8 cellular contexts compared by ENCODE assay signal in genomic region chr1:155167166-155168104, GRCh38. TPM values are rescaled to one million over a fixed set of nuclear protein-coding genes. Genes with fewer than 3 reads are reported as not detected.
DNase-seq lines count a peak whose midpoint lies in the region; ATAC-seq, FAIRE-seq and TF ChIP-seq lines count a peak whose summit lies in the region.

No MANE protein-coding gene starts in this region.

- WGBS in mesodermal cell (ENCODE audit: insufficient coverage in 2 of 2), 2 experiments = 21% methylated on average over 19 of the region's 28 CpGs

- DNase-seq in activated CD8-positive, alpha-beta memory T cell treated with anti-CD3 and anti-CD28 coated beads, Interleukin-2, amount 50 U/mL, for 4 hours = peak; percentile 84
- peak; percentile 91 for DNase-seq in endothelial cell of umbilical vein (ENCODE audit: low read depth, low spot score)
- DNase-seq in stimulated activated CD8-positive, alpha-beta memory T cell treated with anti-CD3 and anti-CD28 coated beads, Interleukin-15, amount 100 ng/mL, for 48 hours (ENCODE audit: low read depth in 2 of 2) = peak; percentile 62 to 75

- peak overlapping the region; percentile 22 for H3K27ac ChIP-seq in OCI-LY3 (ENCODE audit: low read length)
- H3K27ac ChIP-seq in endothelial cell of umbilical vein (ENCODE audit: insufficient read depth, low read depth, low read length) = peak overlapping the region; percentile 45
- H3K27ac ChIP-seq in mesodermal cell (ENCODE audit: low read depth, low read length, severe bottlenecking) = no peak overlapping the region

- dilution Hi-C loops in endothelial cell of umbilical vein (cut with MboI; ENCODE audit: extremely low pct_ligation_motif_present, low sequenced_read_pairs) = no loop called here

- POLR2A ChIA-PET in endothelial cell of umbilical vein (lab: Charles Lee) = interaction anchor here (0.8 to 1.7 kb wide), 3 partner anchors 33 to 76 kb away, joined by 4 to 5 read pairs (median 4); no protein-coding TSS in a partner anchor

- H3K9me1 ChIP-seq in endothelial cell of umbilical vein (replicated peaks; ENCODE audit: control insufficient read depth, extremely low read depth, insufficient read depth, low read length) = no peaks in the 10 kb centered on the region

- peak; percentile 98 for FAIRE-seq in endothelial cell of umbilical vein (lab: Jason Lieb, UNC)

- H3K9ac ChIP-seq in ES-I3 (ENCODE audit: low read depth, low read length) (peak overlapping the region; percentile 51), OCI-LY3 (ENCODE audit: low read length) (peak overlapping the region; percentile 60), endothelial cell of umbilical vein (replicated peaks; ENCODE audit: extremely low read depth, insufficient read depth, low read length) (no peak overlapping the region)

- no peaks in the 10 kb centered on the region for H3K27me3 ChIP-seq in OCI-LY3 (ENCODE audit: low read depth, low read length)
- no peaks in the 10 kb centered on the region for H3K27me3 ChIP-seq in endothelial cell of umbilical vein (ENCODE audit: control insufficient read depth in 2 of 2, insufficient read depth in 2 of 2, low read length in 2 of 2)

- no peak for ATAC-seq in HG03280 (IDR thresholded peaks at IDR 0.05; ENCODE audit: unreplicated experiment)

- peak overlapping the region; percentile 77 for H3K4me3 ChIP-seq in OCI-LY3 (ENCODE audit: low read length)
- H3K4me3 ChIP-seq in endothelial cell of umbilical vein (replicated peaks in 1 of 3; ENCODE audit: insufficient read depth in 1 of 3, low read depth in 1 of 3, low read length in 3 of 3) = peak overlapping the region in 1 of 3 experiments; percentile 9
- H3K4me3 ChIP-seq in mesodermal cell (ENCODE audit: extremely low read depth, insufficient read depth, low read length, poor library complexity, severe bottlenecking) = peak overlapping the region; percentile 28

- H3K4me1 ChIP-seq in ES-I3 (ENCODE audit: insufficient read depth, low read length) = peaks cover 4% of the 10 kb centered on the region; the same call in 1 of the 2 replicates
- peaks cover 17% of the 10 kb centered on the region for H3K4me1 ChIP-seq in OCI-LY3 (ENCODE audit: low read length)
- peaks cover 22% of the 10 kb centered on the region for H3K4me1 ChIP-seq in endothelial cell of umbilical vein (ENCODE audit: control insufficient read depth, extremely low read depth, insufficient read depth, low read length)
- peaks cover 7% of the 10 kb centered on the region for H3K4me1 ChIP-seq in mesodermal cell (ENCODE audit: control insufficient read depth, insufficient read depth, low read length, poor library complexity, severe bottlenecking)

- intact Hi-C loops in endothelial cell of umbilical vein (cut with micrococcal nuclease) = loop anchor here (1.0 kb wide), 5 partner anchors 27 to 122 kb away; partner anchors contain the start of genes DPM3, EFNA1 and SLC50A1

- H3K9me3 ChIP-seq in ES-I3 (ENCODE audit: control insufficient read depth, insufficient read depth, low read length) (no peaks in the 10 kb centered on the region), OCI-LY3 (ENCODE audit: insufficient read depth, low read length) (no peaks in the 10 kb centered on the region), endothelial cell of umbilical vein (replicated peaks; ENCODE audit: control insufficient read depth, insufficient read depth, low read length) (no peaks in the 10 kb centered on the region), mesodermal cell (ENCODE audit: control insufficient read depth, low read length) (no peaks in the 10 kb centered on the region)

- H4K20me1 ChIP-seq in OCI-LY3 (ENCODE audit: insufficient read depth, low read length) (no peaks in the 10 kb centered on the region), endothelial cell of umbilical vein (replicated peaks; ENCODE audit: control insufficient read depth, extremely low read depth, insufficient read depth, low read length) (no peaks in the 10 kb centered on the region)

- CTCF ChIA-PET in endothelial cell of umbilical vein (lab: Charles Lee) = interaction anchor here (0.6 to 8.3 kb wide), 35 partner anchors 9 to 608 kb away, joined by 3 to 673 read pairs (median 6); partner anchors contain the start of genes DPM3, EFNA1, EFNA3 and LENEP

- TF ChIP-seq POLR2A in endothelial cell of umbilical vein (IDR thresholded peaks at IDR 0.05; ENCODE audit: low read depth, low read length) = no peak

- H3K36me3 ChIP-seq in ES-I3 (ENCODE audit: insufficient read depth, low read length) (no peaks in the 10 kb centered on the region), OCI-LY3 (replicated peaks; ENCODE audit: low read depth, low read length) (peaks cover 15% of the 10 kb centered on the region), endothelial cell of umbilical vein (ENCODE audit: control insufficient read depth in 2 of 2, extremely low read depth in 1 of 2, insufficient read depth in 2 of 2, low read length in 2 of 2) (peaks cover 3 to 9% of the 10 kb centered on the region in 2 experiments), mesodermal cell (ENCODE audit: control insufficient read depth, insufficient read depth, low read length) (peaks cover 35% of the 10 kb centered on the region)

- H3K4me2 ChIP-seq in OCI-LY3 (ENCODE audit: low read length) (peak overlapping the region; percentile 95), endothelial cell of umbilical vein (ENCODE audit: insufficient read depth, low read length) (no peak overlapping the region)

- H2AFZ ChIP-seq in OCI-LY3 (ENCODE audit: low read depth, low read length) (peak overlapping the region; percentile 77; the same call in 1 of the 2 replicates), endothelial cell of umbilical vein (ENCODE audit: low read depth, low read length) (peak overlapping the region; percentile 53)

- no TSS peak for BruUV-seq in endothelial cell of umbilical vein (replicated peaks; lab: Mats Ljungman, UMichigan)

- TF ChIP-seq EP300 in Ishikawa (IDR thresholded peaks at IDR 0.05; ENCODE audit: borderline replicate concordance) = no peak

- peaks cover 9% of the 10 kb centered on the region for H3K79me2 ChIP-seq in OCI-LY3 (ENCODE audit: low read length)
- peaks cover 10% of the 10 kb centered on the region for H3K79me2 ChIP-seq in endothelial cell of umbilical vein (ENCODE audit: control insufficient read depth, insufficient read depth, low read length)

- TF ChIP-seq RAD21 in Ishikawa (IDR thresholded peaks at IDR 0.05; ENCODE audit: low read depth) = peak; percentile 98

- TF ChIP-seq CTCF in OCI-LY3 (IDR thresholded peaks at IDR 0.05; ENCODE audit: low read depth, low read length) (peak; percentile 99), endothelial cell of umbilical vein (IDR thresholded peaks at IDR 0.05; ENCODE audit: extremely low read depth in 1 of 2, insufficient read depth in 1 of 2, low read depth in 1 of 2, low read length in 2 of 2) (peak; percentile 88 to 90)

RNA-seq across cellular contexts. Expression of gene KRTCAP2, which starts 5.7 kb away (rescaled TPM):
- 170 and 207 TPM in 2 replicates for total RNA-seq in endothelial cell of umbilical vein
- 362 and 409 TPM in 2 replicates for polyA plus RNA-seq in endothelial cell of umbilical vein
- polyA plus RNA-seq in endothelial cell of umbilical vein (2011; cell fraction: cytosol; rRNA removed) = 298 and 301 TPM in 2 replicates
- polyA plus RNA-seq in endothelial cell of umbilical vein (2011; cell fraction: nucleus; rRNA removed) = 92.2 and 112 TPM in 2 replicates
- 200 and 222 TPM in 2 replicates for polyA plus RNA-seq in endothelial cell of umbilical vein (2012)
- 246 and 346 TPM in 2 replicates for polyA minus RNA-seq in endothelial cell of umbilical vein
- polyA minus RNA-seq in endothelial cell of umbilical vein (2011; cell fraction: cytosol; rRNA and poly(A)+ RNA removed) = 286 TPM
- polyA minus RNA-seq in endothelial cell of umbilical vein (2011; cell fraction: nucleus; rRNA and poly(A)+ RNA removed) = 38.0 and 44.5 TPM in 2 replicates
- polyA plus RNA-seq in mesodermal cell (2013, experiment 1 of 2) = 226 TPM
- 191 TPM for polyA plus RNA-seq in mesodermal cell (2013, experiment 2 of 2)

RNA-seq across cellular contexts. Expression of gene TRIM46, which starts 6.2 kb away (rescaled TPM):
- total RNA-seq in endothelial cell of umbilical vein = 9.6 and 10.0 TPM in 2 replicates
- polyA plus RNA-seq in endothelial cell of umbilical vein = 9.5 and 12.7 TPM in 2 replicates
- 4.9 and 5.8 TPM in 2 replicates for polyA plus RNA-seq in endothelial cell of umbilical vein (2011; cell fraction: cytosol; rRNA removed)
- polyA plus RNA-seq in endothelial cell of umbilical vein (2011; cell fraction: nucleus; rRNA removed) = 20.9 and 24.0 TPM in 2 replicates
- 5.6 and 7.1 TPM in 2 replicates for polyA plus RNA-seq in endothelial cell of umbilical vein (2012)
- 7.2 and 10.3 TPM in 2 replicates for polyA minus RNA-seq in endothelial cell of umbilical vein
- polyA minus RNA-seq in endothelial cell of umbilical vein (2011; cell fraction: cytosol; rRNA and poly(A)+ RNA removed) = not detected
- 10.0 and 11.3 TPM in 2 replicates for polyA minus RNA-seq in endothelial cell of umbilical vein (2011; cell fraction: nucleus; rRNA and poly(A)+ RNA removed)
- 9.1 TPM for polyA plus RNA-seq in mesodermal cell (2013, experiment 1 of 2)
- polyA plus RNA-seq in mesodermal cell (2013, experiment 2 of 2) = 6.5 TPM

RNA-seq across cellular contexts. Expression of gene DPM3, which starts 27.1 kb away (rescaled TPM):
- 69.6 and 78.8 TPM in 2 replicates for total RNA-seq in endothelial cell of umbilical vein
- polyA plus RNA-seq in endothelial cell of umbilical vein = 258 and 315 TPM in 2 replicates
- 105 and 126 TPM in 2 replicates for polyA plus RNA-seq in endothelial cell of umbilical vein (2011; cell fraction: cytosol; rRNA removed)
- 31.3 and 32.5 TPM in 2 replicates for polyA plus RNA-seq in endothelial cell of umbilical vein (2011; cell fraction: nucleus; rRNA removed)
- 62.2 and 63.4 TPM in 2 replicates for polyA plus RNA-seq in endothelial cell of umbilical vein (2012)
- 16.3 and 17.2 TPM in 2 replicates for polyA minus RNA-seq in endothelial cell of umbilical vein
- polyA minus RNA-seq in endothelial cell of umbilical vein (2011; cell fraction: cytosol; rRNA and poly(A)+ RNA removed) = 39.9 TPM
- 3.8 and 6.2 TPM in 2 replicates for polyA minus RNA-seq in endothelial cell of umbilical vein (2011; cell fraction: nucleus; rRNA and poly(A)+ RNA removed)
- 83.5 TPM for polyA plus RNA-seq in mesodermal cell (2013, experiment 1 of 2)
- 71.8 TPM for polyA plus RNA-seq in mesodermal cell (2013, experiment 2 of 2)

RNA-seq across cellular contexts. Expression of gene SLC50A1, which starts 31.8 kb away (rescaled TPM):
- total RNA-seq in endothelial cell of umbilical vein = 29.5 and 30.8 TPM in 2 replicates
- polyA plus RNA-seq in endothelial cell of umbilical vein = 66.1 and 70.4 TPM in 2 replicates
- 50.3 and 53.2 TPM in 2 replicates for polyA plus RNA-seq in endothelial cell of umbilical vein (2011; cell fraction: cytosol; rRNA removed)
- polyA plus RNA-seq in endothelial cell of umbilical vein (2011; cell fraction: nucleus; rRNA removed) = 19.9 and 27.1 TPM in 2 replicates
- polyA plus RNA-seq in endothelial cell of umbilical vein (2012) = 24.9 and 28.5 TPM in 2 replicates
- polyA minus RNA-seq in endothelial cell of umbilical vein = 37.9 and 44.6 TPM in 2 replicates
- polyA minus RNA-seq in endothelial cell of umbilical vein (2011; cell fraction: cytosol; rRNA and poly(A)+ RNA removed) = 24.1 TPM
- 9.4 and 13.5 TPM in 2 replicates for polyA minus RNA-seq in endothelial cell of umbilical vein (2011; cell fraction: nucleus; rRNA and poly(A)+ RNA removed)
- polyA plus RNA-seq in mesodermal cell (2013, experiment 1 of 2) = 49.2 TPM
- polyA plus RNA-seq in mesodermal cell (2013, experiment 2 of 2) = 40.0 TPM

RNA-seq across cellular contexts. Expression of gene EFNA1, which starts 39.8 kb away (rescaled TPM):
- total RNA-seq in endothelial cell of umbilical vein = 107 and 111 TPM in 2 replicates
- 289 and 295 TPM in 2 replicates for polyA plus RNA-seq in endothelial cell of umbilical vein
- 268 and 300 TPM in 2 replicates for polyA plus RNA-seq in endothelial cell of umbilical vein (2011; cell fraction: cytosol; rRNA removed)
- polyA plus RNA-seq in endothelial cell of umbilical vein (2011; cell fraction: nucleus; rRNA removed) = 383 and 395 TPM in 2 replicates
- polyA plus RNA-seq in endothelial cell of umbilical vein (2012) = 46.9 and 49.6 TPM in 2 replicates
- polyA minus RNA-seq in endothelial cell of umbilical vein = 211 and 255 TPM in 2 replicates
- polyA minus RNA-seq in endothelial cell of umbilical vein (2011; cell fraction: cytosol; rRNA and poly(A)+ RNA removed) = 133 TPM
- 87.5 and 107 TPM in 2 replicates for polyA minus RNA-seq in endothelial cell of umbilical vein (2011; cell fraction: nucleus; rRNA and poly(A)+ RNA removed)
- polyA plus RNA-seq in mesodermal cell (2013, experiment 1 of 2) = 64.7 TPM
- 43.3 TPM for polyA plus RNA-seq in mesodermal cell (2013, experiment 2 of 2)
